Comparison of ENCODE assay signal across 10 cellular contexts in genomic region chr1:84541679-84542078, GRCh38. TPM values are rescaled to one million over a fixed set of nuclear protein-coding genes. Genes with fewer than 3 reads are reported as not detected.
DNase-seq lines count a peak whose midpoint lies in the region; ATAC-seq, FAIRE-seq and TF ChIP-seq lines count a peak whose summit lies in the region.
"Had no signal": no experiment of that assay in that cellular context is flagged by ENCODE, and none has a peak within 500 bp of the region (broad histone marks: within the 10 kb centered on the region; RNA-seq: fewer than 3 reads in every experiment).

No MANE protein-coding gene starts in this region.

- POLR2A ChIA-PET in HepG2 (lab: Yijun Ruan, JAX), result no interaction called here

- CTCF ChIA-PET in HepG2 (lab: Yijun Ruan, JAX; ENCODE audit: low intra/inter-chr PET ratio, low total read pairs), result no interaction called here

- no peaks in the 10 kb centered on the region for H3K27me3 ChIP-seq in HepG2 (ENCODE audit: control insufficient read depth in 1 of 2, insufficient read depth in 2 of 2, low read length in 2 of 2)

- H2AFZ ChIP-seq in HepG2 (ENCODE audit: low read length), result no peak overlapping the region

- TF ChIP-seq POLR2A in HepG2 (IDR thresholded peaks at IDR 0.05; ENCODE audit: insufficient read depth in 1 of 2, low read depth in 2 of 2, low read length in 2 of 2), result no peak

- no peak overlapping the region for H3K9ac ChIP-seq in HepG2 (ENCODE audit: insufficient read depth, low read depth, low read length)

- no peaks in the 10 kb centered on the region for H4K20me1 ChIP-seq in HepG2 (ENCODE audit: insufficient read depth, low read length)

- no peak for FAIRE-seq in HepG2 (lab: Jason Lieb, UNC)

- no peaks in the 10 kb centered on the region for H3K36me3 ChIP-seq in HepG2 (replicated peaks in 1 of 2; ENCODE audit: control insufficient read depth in 1 of 2, insufficient read depth in 2 of 2, low read length in 2 of 2)

- no peaks in the 10 kb centered on the region for H3K4me1 ChIP-seq in HepG2 (ENCODE audit: insufficient read depth, low read length)

- no peak overlapping the region for H3K27ac ChIP-seq in HepG2 (ENCODE audit: extremely low read length, insufficient read depth, low read length)

- no peaks in the 10 kb centered on the region for H3K79me2 ChIP-seq in HepG2 (ENCODE audit: insufficient read depth, low read length)

- H3K9me3 ChIP-seq in HepG2 (ENCODE audit: low read length), result no peaks in the 10 kb centered on the region

- ATAC-seq in HepG2, result no peak
- no peak for ATAC-seq in HG03095 (IDR thresholded peaks at IDR 0.05; ENCODE audit: unreplicated experiment)
- ATAC-seq in GM21576 (IDR thresholded peaks at IDR 0.05; ENCODE audit: unreplicated experiment), result no peak
- ATAC-seq: activated CD8-positive, alpha-beta memory T cell treated with anti-CD3 and anti-CD28 coated beads, Interleukin-2, amount 10 ng/mL, durations not matched to agents 7 days and 5 days; sciatic nerve had no signal

- in situ Hi-C loops in GM13977 (cut with MboI; ENCODE audit: low pct_unique_long_range_greater_than_20kb, low sequenced_read_pairs, unreplicated experiment) (no loop called here), HepG2 (cut with HindIII; ENCODE audit: extremely low pct_ligation_motif_present, low pct_unique_long_range_greater_than_20kb) (no loop called here)

- peak; percentile 5 for DNase-seq in COR-L47 (lab: John Stamatoyannopoulos, UW)
- no peak for DNase-seq in GM13977 (ENCODE audit: low spot score)
- peak; percentile 2 for DNase-seq in RPMI8226
- no peak for DNase-seq in HepG2 (ENCODE audit: low spot score)
- no peak for DNase-seq in activated CD8-positive, alpha-beta memory T cell treated with anti-CD3 and anti-CD28 coated beads, Interleukin-2, amount 50 U/mL, for 48 hours
- DNase-seq: activated CD8-positive, alpha-beta memory T cell treated with anti-CD3 and anti-CD28 coated beads, Interleukin-2, amount 10 ng/mL, durations not matched to agents 7 days and 5 days; effector memory CD4-positive, alpha-beta T cell had no signal

- TF ChIP-seq CTCF in GM13977 (IDR thresholded peaks at IDR 0.05; ENCODE audit: extremely low read depth, insufficient read depth, missing control alignments) (peak; percentile 39), HepG2 (CRISPR knock-in tag; IDR thresholded peaks at IDR 0.05) (peak; percentile 50)

- TF ChIP-seq EP300 in HepG2 (IDR thresholded peaks at IDR 0.05; ENCODE audit: low read depth in 2 of 2, low read length in 2 of 2), result no peak
- no peak for TF ChIP-seq EP300 in HepG2 (CRISPR knock-in tag; IDR thresholded peaks at IDR 0.05; ENCODE audit: borderline replicate concordance)

- TF ChIP-seq RAD21 in HepG2 (CRISPR knock-in tag; IDR thresholded peaks at IDR 0.05), result no peak

- 92% methylated on average over 4 of the region's 4 CpGs for WGBS in HepG2 (ENCODE audit: low lambda C conversion rate)

- no peak overlapping the region for H3K4me3 ChIP-seq in HepG2 (replicated peaks in 1 of 3; ENCODE audit: insufficient read depth in 1 of 3, low read depth in 2 of 3, low read length in 3 of 3)

- no TSS peak for BruUV-seq in HepG2 (replicated peaks; lab: Mats Ljungman, UMichigan)

- intact Hi-C loops in HepG2 (cut with micrococcal nuclease; ENCODE audit: unreplicated experiment), result loop anchor here (1.0 to 10.0 kb wide), 4 partner anchors 34 to 607 kb away; partner anchors contain the start of genes GNG5, RPF1 and SPATA1

- H3K4me2 ChIP-seq in HepG2 (ENCODE audit: low read depth, low read length), result no peak overlapping the region

TF ChIP-seq in HepG2, 621 proteins besides CTCF, POLR2A, EP300 and RAD21:
- peak; percentile 61 for TF ChIP-seq STAG1 (CRISPR knock-in tag; IDR thresholded peaks at IDR 0.05)
- no peak for TF ChIP-seq MXD4 (CRISPR knock-in tag; IDR thresholded peaks at IDR 0.05)
- peak; percentile 24; the same call in 1 of the 2 replicates for TF ChIP-seq SMC3 (IDR thresholded peaks at IDR 0.05; ENCODE audit: low read length)
TF ChIP-seq in HepG2: peak in this region for 2.

RNA-seq across cellular contexts. Expression of gene CTBS, which starts 32.6 kb away (rescaled TPM):
- 4.2 and 4.7 TPM in 2 replicates for total RNA-seq in HepG2 (2016; rRNA removed; fragmentation: Illumina TruSeq; extraction: Trizol)
- 3.1 and 3.7 TPM in 2 replicates for total RNA-seq in HepG2 (2016; cell fraction: cytosol; rRNA removed; fragmentation: Illumina TruSeq; extraction: Trizol; ENCODE audit: low read depth)
- 4.2 and 4.6 TPM in 2 replicates for total RNA-seq in HepG2 (2016; cell fraction: insoluble cytoplasmic fraction; rRNA removed; fragmentation: Illumina TruSeq; extraction: Trizol)
- 6.8 and 7.1 TPM in 2 replicates for total RNA-seq in HepG2 (2016; cell fraction: membrane; rRNA removed; fragmentation: Illumina TruSeq; extraction: Trizol)
- total RNA-seq in HepG2 (2016; cell fraction: nucleus; rRNA removed; fragmentation: Illumina TruSeq; extraction: Trizol), result 4.9 and 6.3 TPM in 2 replicates
- 9.5 and 12.4 TPM in 2 replicates for polyA plus RNA-seq in HepG2 (2011; rRNA removed)
- polyA plus RNA-seq in HepG2 (2011; cell fraction: cytosol; rRNA removed), result 5.5 and 9.1 TPM in 2 replicates
- 2.7 and 3.3 TPM in 2 replicates for polyA plus RNA-seq in HepG2 (2011; cell fraction: nucleus; rRNA removed)
- 7.0 and 9.5 TPM in 2 replicates for polyA plus RNA-seq in HepG2 (2012)
- polyA plus RNA-seq in HepG2 (2016; cell fraction: cytosol; fragmentation: Illumina TruSeq; extraction: Trizol; ENCODE audit: low read depth), result 6.5 and 7.1 TPM in 2 replicates
- 4.9 and 5.4 TPM in 2 replicates for polyA plus RNA-seq in HepG2 (2016; cell fraction: insoluble cytoplasmic fraction; fragmentation: Illumina TruSeq; extraction: Trizol; ENCODE audit: low read depth)
- polyA plus RNA-seq in HepG2 (2016; cell fraction: membrane; fragmentation: Illumina TruSeq; extraction: Trizol; ENCODE audit: low read depth), result 7.9 and 8.2 TPM in 2 replicates
- polyA plus RNA-seq in HepG2 (2016; cell fraction: nucleus; fragmentation: Illumina TruSeq; extraction: Trizol; ENCODE audit: insufficient read depth, low read depth), result 6.4 and 7.2 TPM in 2 replicates
- 1.2 and 3.8 TPM in 2 replicates for polyA minus RNA-seq in HepG2 (2011; rRNA and poly(A)+ RNA removed; ENCODE audit: low replicate concordance)
- 5.8 and 7.9 TPM in 2 replicates for polyA minus RNA-seq in HepG2 (2011; cell fraction: cytosol; rRNA and poly(A)+ RNA removed)
- 11.7 and 11.8 TPM in 2 replicates for polyA minus RNA-seq in HepG2 (2011; cell fraction: nucleus; rRNA and poly(A)+ RNA removed)

RNA-seq across cellular contexts. Expression of gene GNG5, which starts 35.3 kb away (rescaled TPM):
- 137 and 176 TPM in 2 replicates for total RNA-seq in HepG2 (2016; rRNA removed; fragmentation: Illumina TruSeq; extraction: Trizol)
- total RNA-seq in HepG2 (2016; cell fraction: cytosol; rRNA removed; fragmentation: Illumina TruSeq; extraction: Trizol; ENCODE audit: low read depth), result 111 and 162 TPM in 2 replicates
- total RNA-seq in HepG2 (2016; cell fraction: insoluble cytoplasmic fraction; rRNA removed; fragmentation: Illumina TruSeq; extraction: Trizol), result 135 and 157 TPM in 2 replicates
- total RNA-seq in HepG2 (2016; cell fraction: membrane; rRNA removed; fragmentation: Illumina TruSeq; extraction: Trizol), result 165 and 190 TPM in 2 replicates
- 98.7 and 103 TPM in 2 replicates for total RNA-seq in HepG2 (2016; cell fraction: nucleus; rRNA removed; fragmentation: Illumina TruSeq; extraction: Trizol)
- polyA plus RNA-seq in HepG2 (2011; rRNA removed), result 84.5 and 103 TPM in 2 replicates
- 72.2 and 82.3 TPM in 2 replicates for polyA plus RNA-seq in HepG2 (2011; cell fraction: cytosol; rRNA removed)
- polyA plus RNA-seq in HepG2 (2011; cell fraction: nucleus; rRNA removed), result 31.6 and 37.4 TPM in 2 replicates
- 267 and 273 TPM in 2 replicates for polyA plus RNA-seq in HepG2 (2012)
- 391 and 599 TPM in 2 replicates for polyA plus RNA-seq in HepG2 (2016; cell fraction: cytosol; fragmentation: Illumina TruSeq; extraction: Trizol; ENCODE audit: low read depth)
- 441 and 499 TPM in 2 replicates for polyA plus RNA-seq in HepG2 (2016; cell fraction: insoluble cytoplasmic fraction; fragmentation: Illumina TruSeq; extraction: Trizol; ENCODE audit: low read depth)
- polyA plus RNA-seq in HepG2 (2016; cell fraction: membrane; fragmentation: Illumina TruSeq; extraction: Trizol; ENCODE audit: low read depth), result 465 and 566 TPM in 2 replicates
- 331 and 334 TPM in 2 replicates for polyA plus RNA-seq in HepG2 (2016; cell fraction: nucleus; fragmentation: Illumina TruSeq; extraction: Trizol; ENCODE audit: insufficient read depth, low read depth)
- polyA minus RNA-seq in HepG2 (2011; rRNA and poly(A)+ RNA removed; ENCODE audit: low replicate concordance), result 19.2 and 23.2 TPM in 2 replicates
- 44.8 and 47.3 TPM in 2 replicates for polyA minus RNA-seq in HepG2 (2011; cell fraction: cytosol; rRNA and poly(A)+ RNA removed)
- 31.7 and 40.7 TPM in 2 replicates for polyA minus RNA-seq in HepG2 (2011; cell fraction: nucleus; rRNA and poly(A)+ RNA removed)

RNA-seq across cellular contexts. Expression of gene SPATA1, which starts 35.5 kb away (rescaled TPM):
- 1.1 and 1.4 TPM in 2 replicates for total RNA-seq in HepG2 (2016; rRNA removed; fragmentation: Illumina TruSeq; extraction: Trizol)
- total RNA-seq in HepG2 (2016; cell fraction: cytosol; rRNA removed; fragmentation: Illumina TruSeq; extraction: Trizol; ENCODE audit: low read depth), result 1.5 and 2.6 TPM in 2 replicates
- total RNA-seq in HepG2 (2016; cell fraction: insoluble cytoplasmic fraction; rRNA removed; fragmentation: Illumina TruSeq; extraction: Trizol), result 1.5 and 1.7 TPM in 2 replicates
- 1.4 and 1.8 TPM in 2 replicates for total RNA-seq in HepG2 (2016; cell fraction: membrane; rRNA removed; fragmentation: Illumina TruSeq; extraction: Trizol)
- total RNA-seq in HepG2 (2016; cell fraction: nucleus; rRNA removed; fragmentation: Illumina TruSeq; extraction: Trizol), result 4.6 and 6.0 TPM in 2 replicates
- 0.70 and 0.93 TPM in 2 replicates for polyA plus RNA-seq in HepG2 (2011; rRNA removed)
- 0.40 TPM in 2 replicates for polyA plus RNA-seq in HepG2 (2011; cell fraction: cytosol; rRNA removed)
- 0.56 and 1.9 TPM in 2 replicates for polyA plus RNA-seq in HepG2 (2011; cell fraction: nucleus; rRNA removed)
- 0.61 and 0.76 TPM in 2 replicates for polyA plus RNA-seq in HepG2 (2012)
- polyA plus RNA-seq in HepG2 (2016; cell fraction: cytosol; fragmentation: Illumina TruSeq; extraction: Trizol; ENCODE audit: low read depth), result 0.62 and 0.69 TPM in 2 replicates
- polyA plus RNA-seq in HepG2 (2016; cell fraction: insoluble cytoplasmic fraction; fragmentation: Illumina TruSeq; extraction: Trizol; ENCODE audit: low read depth), result 1.3 TPM in 2 replicates
- 0.56 and 0.57 TPM in 2 replicates for polyA plus RNA-seq in HepG2 (2016; cell fraction: membrane; fragmentation: Illumina TruSeq; extraction: Trizol; ENCODE audit: low read depth)
- polyA plus RNA-seq in HepG2 (2016; cell fraction: nucleus; fragmentation: Illumina TruSeq; extraction: Trizol; ENCODE audit: insufficient read depth, low read depth), result 3.9 and 5.5 TPM in 2 replicates
- 0.52 TPM in 1 of 2 replicates, not detected in the other for polyA minus RNA-seq in HepG2 (2011; rRNA and poly(A)+ RNA removed; ENCODE audit: low replicate concordance)
- polyA minus RNA-seq in HepG2 (2011; cell fraction: cytosol; rRNA and poly(A)+ RNA removed), result not detected in 2 replicates
- polyA minus RNA-seq in HepG2 (2011; cell fraction: nucleus; rRNA and poly(A)+ RNA removed), result 6.2 and 8.1 TPM in 2 replicates

Comparison
In these comparisons a context has a peak if more than half of its experiments do, and no peak if none do; other contexts are left out.
1. DNase-seq: peak in COR-L47 (single experiment) and RPMI8226 (single experiment); none in GM13977 (single experiment), HepG2 (single experiment) and activated CD8-positive, alpha-beta memory T cell treated with anti-CD3 and anti-CD28 coated beads, Interleukin-2, amount 50 U/mL, for 48 hours (single experiment).